In genomic region chr16:85579883-85580607, GRCh38 we compare ENCODE assay signal across 14 cellular contexts. TPM values are rescaled to one million over a fixed set of nuclear protein-coding genes. Genes with fewer than 3 reads are reported as not detected.
DNase-seq lines count a peak whose midpoint lies in the region; ATAC-seq, FAIRE-seq and TF ChIP-seq lines count a peak whose summit lies in the region.
"Had no signal": no experiment of that assay in that cellular context is flagged by ENCODE, and none has a peak within 500 bp of the region (broad histone marks: within the 10 kb centered on the region; RNA-seq: fewer than 3 reads in every experiment).

No MANE protein-coding gene starts in this region.

- BruUV-seq in K562 (replicated peaks; lab: Mats Ljungman, UMichigan): no TSS peak

- in situ Hi-C loops in HAP-1 (cut with MboI; ENCODE audit: low sequenced_read_pairs) (no loop called here), K562 (cut with MboI) (no loop called here)

- peak overlapping the region in 4 of 5 donors; percentile 12 to 59 (median 28) for H3K4me3 Mint-ChIP-seq in immature natural killer cell

- TF ChIP-seq EP300 in K562 (IDR thresholded peaks at IDR 0.05; ENCODE audit: low read length): no peak

- H2AFZ ChIP-seq in K562 (ENCODE audit: low read depth, low read length) (no peak overlapping the region), smooth muscle cell (ENCODE audit: low read depth) (no peak overlapping the region)

- TF ChIP-seq CTCF in K562 (IDR thresholded peaks at IDR 0.05 in 2 of 3, conservative IDR thresholded peaks at IDR 0.05 in 1 of 3; ENCODE audit: insufficient read depth in 2 of 3, low read depth in 1 of 3, low read length in 3 of 3) (no peak), smooth muscle cell (IDR thresholded peaks at IDR 0.05; ENCODE audit: borderline replicate concordance, insufficient read depth, poor library complexity, severe bottlenecking) (no peak)

- H3K79me2 ChIP-seq in K562 (ENCODE audit: control insufficient read depth, insufficient read depth, low read length) (peaks cover 100% of the 10 kb centered on the region), smooth muscle cell (ENCODE audit: low read depth) (peaks cover 77% of the 10 kb centered on the region)

- no peak for FAIRE-seq in K562 (lab: Jason Lieb, UNC)
- FAIRE-seq: colon had no signal

- H3K4me1 ChIP-seq in HAP-1 (peaks cover 88% of the 10 kb centered on the region), K562 (replicated peaks in 1 of 2; ENCODE audit: control insufficient read depth in 2 of 2, insufficient read depth in 2 of 2, low read length in 2 of 2) (peaks cover 61 to 81% of the 10 kb centered on the region in 2 experiments), smooth muscle cell (ENCODE audit: low read depth) (peaks cover 80% of the 10 kb centered on the region)

- no peaks in the 10 kb centered on the region for H3F3A ChIP-seq in smooth muscle cell (ENCODE audit: low read depth)

- H3K27me3 Mint-ChIP-seq in immature natural killer cell (ENCODE audit: low read depth in 3 of 3): peaks cover 0 to 11% (median 9%) of the 10 kb centered on the region in 3 donors

- ATAC-seq in K562 (peak; percentile 19), GM21717 (IDR thresholded peaks at IDR 0.05; ENCODE audit: unreplicated experiment) (no peak), HG03039 (IDR thresholded peaks at IDR 0.05; ENCODE audit: unreplicated experiment) (no peak)

- POLR2A ChIA-PET in K562 (lab: Yijun Ruan, JAX): interaction anchor here (1.5 to 3.8 kb wide), 3 partner anchors 8 to 17 kb away, joined by 3 to 28 read pairs (median 14); no protein-coding TSS in a partner anchor

- TF ChIP-seq RAD21 in K562 (CRISPR knock-in tag; conservative IDR thresholded peaks at IDR 0.05 in 1 of 2, IDR thresholded peaks at IDR 0.05 in 1 of 2): no peak

- H3K27ac ChIP-seq in K562 (ENCODE audit: extremely low read depth, low read depth, low read length) (no peak overlapping the region; the same call in 2 of the 3 replicates), smooth muscle cell (ENCODE audit: low read depth) (peak overlapping the region; percentile 69)

- H3K9me3 ChIP-seq in HAP-1: no peaks in the 10 kb centered on the region
- H3K9me3 ChIP-seq in K562 (replicated peaks; ENCODE audit: control insufficient read depth, insufficient read depth, low read depth, low read length): no peaks in the 10 kb centered on the region
- H3K9me3 ChIP-seq in smooth muscle cell (replicated peaks; ENCODE audit: low read depth): no peaks in the 10 kb centered on the region
- H3K9me3 ChIP-seq: esophagus squamous epithelium had no signal

- H3K9me1 ChIP-seq in K562 (ENCODE audit: control insufficient read depth, insufficient read depth, low read length): peaks cover 33% of the 10 kb centered on the region

- TF ChIP-seq POLR2A in K562 (conservative IDR thresholded peaks at IDR 0.05): 0 out of 2 replicates have a peak, but pooled peaks have one; percentile 11

- intact Hi-C loops in K562 (cut with micrococcal nuclease): loop anchor here (10.0 kb wide), 1 partner anchor 135 kb away; no protein-coding TSS in a partner anchor

- DNase-seq in HAP-1 (ENCODE audit: low spot score in 2 of 2) (peak; percentile 71), K562 (ENCODE audit: extremely low read depth in 1 of 4, low spot score in 3 of 4) (no peak), immature natural killer cell (no peak), smooth muscle cell (lab: John Stamatoyannopoulos, UW; ENCODE audit: unreplicated experiment) (no peak), SKM-1 treated with dmso at 0.1 percent for 144 hours (lab: John Stamatoyannopoulos, UW; ENCODE audit: unreplicated experiment) (no peak), NCI-H2107 treated with DMSO at 0.1 percent for 48 hours (lab: John Stamatoyannopoulos, UW; ENCODE audit: unreplicated experiment) (no peak)
- DNase-seq: C1 segment of cervical spinal cord, esophagus squamous epithelium, mammary epithelial cell, NCI-H2081 treated with DMSO at 0.1 percent for 48 hours, T-helper 2 cell had no signal

- peaks cover 0 to 5% (median 0%) of the 10 kb centered on the region in 3 donors for H3K36me3 Mint-ChIP-seq in immature natural killer cell

- no peaks in the 10 kb centered on the region for H3K27me3 ChIP-seq in HAP-1 (ENCODE audit: low read depth)
- H3K27me3 ChIP-seq in K562 (ENCODE audit: control insufficient read depth in 2 of 2, insufficient read depth in 2 of 2, low read length in 2 of 2): no peaks in the 10 kb centered on the region
- no peaks in the 10 kb centered on the region for H3K27me3 ChIP-seq in smooth muscle cell (ENCODE audit: low read depth)

- no peak overlapping the region for H3K4me2 ChIP-seq in K562 (ENCODE audit: insufficient read depth, low read length)
- H3K4me2 ChIP-seq in smooth muscle cell: peak overlapping the region; percentile 74

- H3K27ac Mint-ChIP-seq in immature natural killer cell: peak overlapping the region; percentile 58 to 87 (median 82)

- no peaks in the 10 kb centered on the region for H3K9me3 Mint-ChIP-seq in immature natural killer cell

- peaks cover 99% of the 10 kb centered on the region for H4K20me1 ChIP-seq in K562 (replicated peaks; ENCODE audit: control insufficient read depth, insufficient read depth, low read length)
- peaks cover 94% of the 10 kb centered on the region for H4K20me1 ChIP-seq in smooth muscle cell (ENCODE audit: low read depth)

- H3K36me3 ChIP-seq in HAP-1 (replicated peaks) (no peaks in the 10 kb centered on the region; the same call in 1 of the 2 replicates), K562 (ENCODE audit: control insufficient read depth, insufficient read depth, low read length) (peaks cover 93% of the 10 kb centered on the region), smooth muscle cell (ENCODE audit: low read depth) (no peaks in the 10 kb centered on the region)
- H3K36me3 ChIP-seq: esophagus squamous epithelium had no signal

- peak overlapping the region; percentile 10 for H3K4me3 ChIP-seq in HAP-1
- no peak overlapping the region for H3K4me3 ChIP-seq in K562
- no peak overlapping the region for H3K4me3 ChIP-seq in smooth muscle cell
- H3K4me3 ChIP-seq: esophagus squamous epithelium had no signal

- H3K9ac ChIP-seq in K562 (ENCODE audit: insufficient read depth in 1 of 2, low read depth in 2 of 2, low read length in 2 of 2) (peak overlapping the region in 1 of 2 experiments; percentile 82; a peak in 2 of 4 replicates), smooth muscle cell (ENCODE audit: low read depth) (no peak overlapping the region)

- CTCF ChIA-PET in K562 (lab: Yijun Ruan, JAX; ENCODE audit: low intra/inter-chr PET ratio): no interaction called here

- peaks cover 91 to 92% of the 10 kb centered on the region in 2 donors for H3K4me1 Mint-ChIP-seq in immature natural killer cell

- WGBS in K562 (ENCODE audit: insufficient coverage, low coverage, missing lambda C conversion rate): 80% methylated on average over 10 of the region's 11 CpGs
- 72% methylated on average over 10 of the region's 11 CpGs for WGBS in smooth muscle cell (ENCODE audit: low lambda C conversion rate)

TF ChIP-seq in K562, 482 proteins besides CTCF, POLR2A, EP300 and RAD21 (continues in another document):
- TF ChIP-seq RBM14 (IDR thresholded peaks at IDR 0.05; ENCODE audit: borderline replicate concordance, insufficient read depth, low read depth, low read length) (no peak), ZNF124 (CRISPR knock-in tag; IDR thresholded peaks at IDR 0.05) (no peak), THRAP3 (IDR thresholded peaks at IDR 0.05; ENCODE audit: borderline replicate concordance) (no peak), POLR2G (IDR thresholded peaks at IDR 0.05; ENCODE audit: low read depth, low read length) (peak; percentile 56; the same call in 1 of the 2 replicates), KAT8 (IDR thresholded peaks at IDR 0.05; ENCODE audit: low read depth) (no peak), IFI16 (CRISPR knock-in tag; IDR thresholded peaks at IDR 0.05) (no peak), RBM22 (IDR thresholded peaks at IDR 0.05; ENCODE audit: low read depth, low read length, poor library complexity, severe bottlenecking) (peak; percentile 81)

RNA-seq across cellular contexts. Expression of gene GSE1, which starts 33.1 kb away (rescaled TPM):
- 692 and 1,066 TPM in 2 replicates for total RNA-seq in K562 (2011; cell fraction: chromatin; rRNA removed; ENCODE audit: low replicate concordance)
- 409 and 435 TPM in 2 replicates for total RNA-seq in K562 (2011; cell fraction: nucleolus; rRNA removed)
- total RNA-seq in K562 (2011; cell fraction: nucleoplasm; rRNA removed): 438 and 467 TPM in 2 replicates
- 89.1 and 104 TPM in 2 replicates for total RNA-seq in K562 (2014; rRNA removed)
- total RNA-seq in K562 (2014; rRNA removed; fragmentation: Illumina TruSeq; extraction: Trizol): 40.9 and 41.8 TPM in 2 replicates
- 57.9 and 60.6 TPM in 2 replicates for total RNA-seq in K562 (2015; rRNA removed; fragmentation: Illumina TruSeq; extraction: Trizol)
- total RNA-seq in K562 (2021): 208 and 244 TPM in 2 replicates
- 54.2 and 64.0 TPM in 2 replicates for polyA plus RNA-seq in K562 (2011; rRNA removed)
- polyA plus RNA-seq in K562 (2011; cell fraction: cytosol; rRNA removed): 54.1 and 55.3 TPM in 2 replicates
- polyA plus RNA-seq in K562 (2011; cell fraction: nucleus; rRNA removed): 210 and 277 TPM in 2 replicates
- polyA plus RNA-seq in K562 (2012): 113 and 125 TPM in 2 replicates
- polyA plus RNA-seq in K562 (2014; fragmentation: Illumina TruSeq; extraction: Trizol): 116 and 138 TPM in 2 replicates
- 10 to 100 TPM; 12.2 to 15.8 TPM for polyA plus RNA-seq in K562 (2014; fragmentation: Nextera tagmentation; extraction: Ambion mirVana)
- 101 and 116 TPM in 2 replicates for polyA plus RNA-seq in K562 (2014; rRNA removed)
- polyA minus RNA-seq in K562 (2011; rRNA and poly(A)+ RNA removed): 61.1 and 68.8 TPM in 2 replicates
- 106 and 121 TPM in 2 replicates for polyA minus RNA-seq in K562 (2011; cell fraction: cytosol; rRNA and poly(A)+ RNA removed)
- polyA minus RNA-seq in K562 (2011; cell fraction: nucleus; rRNA and poly(A)+ RNA removed): 117 and 133 TPM in 2 replicates
- 1 to 10 TPM in 2 of 3 donors, under 1 TPM in 1; 0.15 to 9.4 (median 2.9) TPM for polyA plus RNA-seq in immature natural killer cell
- 21.4 and 27.7 TPM in 2 replicates for total RNA-seq in smooth muscle cell
- 13.6 and 17.1 TPM in 2 replicates for polyA plus RNA-seq in smooth muscle cell

Comparison
In these comparisons a context has a peak if more than half of its experiments do, and no peak if none do; other contexts are left out.
1. DNase-seq: peak in HAP-1 (2 of 2); none in K562 (0 of 4), immature natural killer cell (0 of 3), smooth muscle cell (single experiment), SKM-1 treated with dmso at 0.1 percent for 144 hours (single experiment) and NCI-H2107 treated with DMSO at 0.1 percent for 48 hours (single experiment).